Comparison of ENCODE assay signal across 28 cellular contexts in the genomic region with DNA sequence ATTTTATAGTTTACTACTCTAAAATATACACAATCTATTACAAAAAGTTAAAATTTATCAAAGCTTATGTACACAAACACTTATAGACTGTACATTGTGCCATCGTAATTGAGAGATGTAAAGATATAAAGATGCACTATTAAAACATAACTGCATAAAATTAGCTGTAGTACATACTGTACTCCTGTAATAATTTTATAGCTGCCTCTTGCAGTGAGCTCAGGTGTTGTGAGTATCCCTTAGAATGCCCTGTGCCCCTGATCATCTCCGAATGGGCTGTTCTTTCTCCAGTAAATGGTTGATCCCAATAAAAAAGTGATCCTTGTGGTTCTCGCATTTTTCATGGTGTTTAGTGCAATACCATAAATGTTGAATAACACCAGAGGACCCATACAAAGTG.
"Had no signal": no experiment of that assay in that cellular context is flagged by ENCODE, and none has a peak within 500 bp of the region (broad histone marks: within the 10 kb centered on the region; RNA-seq: fewer than 3 reads in every experiment).

No MANE protein-coding gene starts in this region.

- ATAC-seq: left cardiac atrium; left lung; lower lobe of right lung; natural killer cell; right cardiac atrium; sciatic nerve; stimulated activated naive CD8-positive, alpha-beta T cell treated with anti-CD3 and anti-CD28 coated beads, Interleukin-15, amount 100 ng/mL, for 72 hours had no signal

- H3K9me3 ChIP-seq: left lung, lower lobe of right lung, neutrophil, prostate gland, tibial nerve, vagina had no signal

- H3K4me1 ChIP-seq: neural progenitor cell, prostate gland, tibial nerve, vagina had no signal

- FAIRE-seq: keratinocyte had no signal

- DNase-seq: hippocampal formation; kidney glomerular epithelial cell; left cardiac atrium; left lung; lower lobe of right lung; mammary epithelial cell; mesenchymal stem cell; naive B cell; natural killer cell; nephron progenitor cell; occipital lobe; retina; right cardiac atrium; stimulated activated CD4-positive, alpha-beta T cell treated with anti-CD3 and anti-CD28 coated beads, Interleukin-12 subunit alpha, Interleukin-12 subunit beta, amount 100 ng/mL, for 4 hours; stimulated activated CD4-positive, alpha-beta T cell treated with anti-CD3 and anti-CD28 coated beads, Interleukin-15, amount 100 ng/mL, for 24 hours; stimulated activated CD4-positive, alpha-beta T cell treated with anti-CD3 and anti-CD28 coated beads, Interleukin-2, amount 100 ng/mL, for 24 hours; stimulated activated CD4-positive, alpha-beta T cell treated with anti-CD3 and anti-CD28 coated beads, Interleukin-4, amount 100 ng/mL, for 1 hour; stimulated activated naive CD4-positive, alpha-beta T cell treated with Interleukin-2 at 50 U/mL for 16 hours; stimulated activated naive CD8-positive, alpha-beta T cell treated with anti-CD3 and anti-CD28 coated beads, Interleukin-15, amount 100 ng/mL, for 72 hours; substantia nigra had no signal

- H3K36me3 ChIP-seq: left lung, lower lobe of right lung, neural progenitor cell, neutrophil, prostate gland, tibial nerve, vagina had no signal

- H3K4me3 ChIP-seq: left lung, lower lobe of right lung, neural progenitor cell, prostate gland, skin epidermis, tibial nerve, vagina had no signal

- H3K27ac ChIP-seq: left lung, lower lobe of right lung, neural progenitor cell, neutrophil, prostate gland, skin epidermis, tibial nerve, vagina had no signal

- H3K27me3 ChIP-seq: left lung, neural progenitor cell, neutrophil, vagina had no signal
